In the genomic region with DNA sequence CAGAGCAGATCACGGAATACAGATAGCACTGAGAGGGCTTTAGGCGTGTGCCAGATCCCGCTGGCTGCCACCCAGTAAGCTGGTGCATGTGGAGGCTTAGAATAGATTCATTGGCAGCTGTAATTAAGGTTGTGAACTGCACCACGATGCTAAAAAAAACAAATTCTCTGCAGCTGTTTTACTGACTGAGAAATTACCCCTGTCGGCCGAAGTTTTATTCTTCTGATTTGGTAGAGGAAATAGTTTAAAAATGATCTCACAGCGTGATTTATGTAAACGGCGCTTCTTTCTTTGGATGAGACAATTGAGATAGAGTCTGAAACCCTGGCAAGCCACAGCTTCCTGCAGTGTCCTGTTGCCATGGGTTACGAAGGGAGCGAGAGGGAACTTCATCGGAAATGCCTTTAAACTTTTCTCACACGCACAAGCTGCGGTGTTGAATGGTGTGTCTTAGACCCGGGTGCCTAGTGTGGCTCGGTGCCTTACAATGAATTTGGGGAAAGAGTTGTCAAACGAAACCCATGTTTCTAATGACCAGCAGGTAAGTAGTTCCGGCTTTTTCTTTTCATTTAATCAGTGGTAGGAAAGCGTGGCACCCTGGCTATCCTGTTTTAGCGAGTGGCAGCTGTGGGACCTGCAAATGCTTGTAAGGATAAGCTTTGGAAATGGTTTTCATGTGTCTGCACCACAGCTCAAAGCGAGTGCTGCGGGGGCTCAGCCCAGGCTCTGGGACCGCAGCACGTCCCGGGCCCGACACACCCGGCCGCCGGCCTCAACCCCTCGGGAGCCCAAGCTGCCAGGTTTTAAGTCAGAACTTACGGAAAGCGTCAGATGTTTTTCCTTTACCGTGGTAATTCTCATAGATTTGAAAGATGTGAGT, we compare ENCODE assay signal across 8 cellular contexts.
DNase-seq lines count a peak whose midpoint lies in the region; ATAC-seq and TF ChIP-seq lines count a peak whose summit lies in the region.

No MANE protein-coding gene starts in this region.

- H4K20me1 ChIP-seq in OCI-LY3 (ENCODE audit: insufficient read depth, low read length) = no peaks in the 10 kb centered on the region

- H3K4me3 ChIP-seq in OCI-LY3 (ENCODE audit: low read length) (peak overlapping the region; percentile 46), left lung (peak overlapping the region in 1 of 2 donors; percentile 39), thymus (ENCODE audit: low read length) (peak overlapping the region; percentile 22)

- H3K27ac ChIP-seq in OCI-LY3 (ENCODE audit: low read length) = no peak overlapping the region
- H3K27ac ChIP-seq in left lung = peak overlapping the region in 1 of 2 donors; percentile 60
- no peak overlapping the region for H3K27ac ChIP-seq in thymus (ENCODE audit: low read depth)

- H3K79me2 ChIP-seq in OCI-LY3 (ENCODE audit: low read length) = no peaks in the 10 kb centered on the region

- H3K9ac ChIP-seq in OCI-LY3 (ENCODE audit: low read length) = no peak overlapping the region

- peak; percentile 33 for ATAC-seq in left lung

- H3K27me3 ChIP-seq in OCI-LY3 (ENCODE audit: low read depth, low read length) (peaks cover 39% of the 10 kb centered on the region), left lung (peaks cover 0 to 33% of the 10 kb centered on the region in 2 donors), thymus (ENCODE audit: control insufficient read depth, insufficient read depth) (no peaks in the 10 kb centered on the region)

- H3K9me3 ChIP-seq in OCI-LY3 (ENCODE audit: insufficient read depth, low read length) = no peaks in the 10 kb centered on the region
- no peaks in the 10 kb centered on the region for H3K9me3 ChIP-seq in left lung
- H3K9me3 ChIP-seq in thymus (ENCODE audit: control insufficient read depth) = no peaks in the 10 kb centered on the region

- intact Hi-C loops in left lung (cut with DNase I) = no loop called here

- H3K36me3 ChIP-seq in OCI-LY3 (replicated peaks; ENCODE audit: low read depth, low read length) = no peaks in the 10 kb centered on the region
- no peaks in the 10 kb centered on the region for H3K36me3 ChIP-seq in left lung
- H3K36me3 ChIP-seq in thymus (ENCODE audit: control insufficient read depth, insufficient read depth) = no peaks in the 10 kb centered on the region

- peak overlapping the region; percentile 60 for H3K4me2 ChIP-seq in OCI-LY3 (ENCODE audit: low read length)

- DNase-seq in activated naive CD4-positive, alpha-beta T cell treated with Interleukin-2 at 50 U/mL for 16 hours = peak; percentile 28
- DNase-seq in activated naive CD4-positive, alpha-beta T cell (lab: John Stamatoyannopoulos, UW) = no peak
- peak; percentile 54 for DNase-seq in central memory CD4-positive, alpha-beta T cell
- peak in 1 of 2 donors; percentile 50 for DNase-seq in left lung
- no peak for DNase-seq in ecto neural progenitor cell (ENCODE audit: low spot score)
- no peak for DNase-seq in NCI-H187 treated with DMSO at 0.1 percent for 48 hours (lab: John Stamatoyannopoulos, UW)

- TF ChIP-seq CTCF in OCI-LY3 (IDR thresholded peaks at IDR 0.05; ENCODE audit: low read depth, low read length) (no peak), left lung (IDR thresholded peaks at IDR 0.05) (no peak)

- WGBS in thymus = 40% methylated on average over 33 of the region's 33 CpGs

- peaks cover 39% of the 10 kb centered on the region for H3K4me1 ChIP-seq in OCI-LY3 (ENCODE audit: low read length)
- peaks cover 3 to 51% of the 10 kb centered on the region in 2 donors for H3K4me1 ChIP-seq in left lung
- H3K4me1 ChIP-seq in thymus (ENCODE audit: control insufficient read depth, insufficient read depth, low read length) = peaks cover 11% of the 10 kb centered on the region

- no peak overlapping the region for H2AFZ ChIP-seq in OCI-LY3 (ENCODE audit: low read depth, low read length)

Comparison
In these comparisons a context has a peak if more than half of its experiments do, and no peak if none do; other contexts are left out.
1. DNase-seq: peak in activated naive CD4-positive, alpha-beta T cell treated with Interleukin-2 at 50 U/mL for 16 hours (single experiment) and central memory CD4-positive, alpha-beta T cell (single experiment); none in activated naive CD4-positive, alpha-beta T cell (0 of 4), ecto neural progenitor cell (single experiment) and NCI-H187 treated with DMSO at 0.1 percent for 48 hours (single experiment).